ENCODE assay signal across 26 cellular contexts in genomic region chr4:125104616-125105015, GRCh38.
DNase-seq lines count a peak whose midpoint lies in the region; ATAC-seq and TF ChIP-seq lines count a peak whose summit lies in the region.
"Had no signal": no experiment of that assay in that cellular context is flagged by ENCODE, and none has a peak within 500 bp of the region (broad histone marks: within the 10 kb centered on the region; RNA-seq: fewer than 3 reads in every experiment).

No MANE protein-coding gene starts in this region.

- POLR2A ChIA-PET in A673 (lab: Charles Lee; ENCODE audit: low non-redundant PET), result no interaction called here
- POLR2A ChIA-PET in CD8-positive, alpha-beta T cell (lab: Charles Lee), result no interaction called here

- ATAC-seq in CD8-positive, alpha-beta T cell, result no peak
- ATAC-seq: A549; activated CD8-positive, alpha-beta T cell treated with anti-CD3 and anti-CD28 coated beads for 36 hours; activated T-helper 17 cell treated with anti-CD3 and anti-CD28 coated beads, Interleukin-2, amount 50 U/mL, for 72 hours; naive thymus-derived CD8-positive, alpha-beta T cell had no signal

- peaks cover 36% of the 10 kb centered on the region for H3K4me1 Mint-ChIP-seq in HFFc6 (ENCODE audit: low read depth)
- H3K4me1 Mint-ChIP-seq in CD8-positive, alpha-beta T cell (ENCODE audit: low read depth), result no peaks in the 10 kb centered on the region
- H3K4me1 Mint-ChIP-seq: activated naive CD4-positive, alpha-beta T cell treated with anti-CD3 and anti-CD28 coated beads, Interleukin-2, amount 50 U/mL, for 24 hours; activated T-helper 17 cell treated with anti-CD3 and anti-CD28 coated beads, Interleukin-2, amount 50 U/mL, for 72 hours; naive thymus-derived CD8-positive, alpha-beta T cell had no signal

- DNase-seq in A673 (ENCODE audit: low spot score) (peak; percentile 43), HFFc6 (peak; percentile 42), astrocyte of the cerebellum (ENCODE audit: low read depth) (peak; percentile 55), iris pigment epithelial cell (ENCODE audit: low read depth) (peak; percentile 89), NCI-H1048 (lab: John Stamatoyannopoulos, UW) (no peak), NCI-H2029 (lab: John Stamatoyannopoulos, UW) (no peak), tibial nerve (ENCODE audit: low spot score in 2 of 2) (no peak)
- DNase-seq in CD8-positive, alpha-beta T cell, result no peak
- DNase-seq: activated CD4-positive, CD25-positive, alpha-beta regulatory T cell treated with anti-CD3 and anti-CD28 coated beads, Interleukin-2, amount 50 U/mL, for 72 hours; activated CD8-positive, alpha-beta T cell treated with anti-CD3 and anti-CD28 coated beads for 36 hours; BE2C; caudate nucleus; esophagus squamous epithelium; left ventricle myocardium inferior; midbrain; naive thymus-derived CD8-positive, alpha-beta T cell; NCI-H1092 treated with DMSO at 0.1 percent for 48 hours; NCI-H1930; NCI-H526 treated with DMSO at 0.1 percent for 48 hours; spleen; T-helper 1 cell; transverse colon had no signal

- no peaks in the 10 kb centered on the region for H3K9me3 ChIP-seq in A673 (ENCODE audit: low read depth, low read length, poor library complexity, severe bottlenecking)
- H3K9me3 ChIP-seq in CD8-positive, alpha-beta T cell (ENCODE audit: low read length), result no peaks in the 10 kb centered on the region
- no peaks in the 10 kb centered on the region for H3K9me3 ChIP-seq in tibial nerve
- H3K9me3 ChIP-seq: A549, BE2C, esophagus squamous epithelium, left ventricle myocardium inferior, spleen, transverse colon had no signal

- H3K27me3 ChIP-seq in A673 (replicated peaks; ENCODE audit: insufficient read depth, low read depth, low read length, poor library complexity), result no peaks in the 10 kb centered on the region
- no peaks in the 10 kb centered on the region for H3K27me3 ChIP-seq in CD8-positive, alpha-beta T cell (ENCODE audit: insufficient read depth, low read length)
- no peaks in the 10 kb centered on the region for H3K27me3 ChIP-seq in tibial nerve
- H3K27me3 ChIP-seq: BE2C, esophagus squamous epithelium, spleen, transverse colon had no signal

- intact Hi-C loops in A673 (cut with micrococcal nuclease; ENCODE audit: unreplicated experiment), result no loop called here
- intact Hi-C loops in CD8-positive, alpha-beta T cell (cut with DNase I, micrococcal nuclease), result no loop called here

- no peak for TF ChIP-seq POLR2A in tibial nerve (IDR thresholded peaks at IDR 0.05)

- CTCF ChIA-PET in A673 (lab: Charles Lee), result interaction anchor here (0.9 kb wide), 1 partner anchor 179 kb away, joined by 3 read pairs; no protein-coding TSS in a partner anchor
- CTCF ChIA-PET in CD8-positive, alpha-beta T cell (lab: Charles Lee), result no interaction called here

- 77 to 81% methylated on average over 2 of the region's 2 CpGs for WGBS in tibial nerve, 2 donors

- no peak for TF ChIP-seq CTCF in A673 (conservative IDR thresholded peaks at IDR 0.05; ENCODE audit: low read depth, low read length)
- no peak for TF ChIP-seq CTCF in HFFc6 (IDR thresholded peaks at IDR 0.05)
- no peak for TF ChIP-seq CTCF in astrocyte of the cerebellum (IDR thresholded peaks at IDR 0.05; ENCODE audit: low read depth, low read length, missing control alignments)
- no peak for TF ChIP-seq CTCF in CD8-positive, alpha-beta T cell (IDR thresholded peaks at IDR 0.05)
- no peak for TF ChIP-seq CTCF in tibial nerve (IDR thresholded peaks at IDR 0.05)

- no peaks in the 10 kb centered on the region for H3K9me3 Mint-ChIP-seq in HFFc6
- peaks cover 4% of the 10 kb centered on the region for H3K9me3 Mint-ChIP-seq in CD8-positive, alpha-beta T cell
- H3K9me3 Mint-ChIP-seq: activated CD8-positive, alpha-beta T cell treated with anti-CD3 and anti-CD28 coated beads for 36 hours; dendritic cell treated with granulocyte-macrophage colony-stimulating factor and Interleukin-4, amounts not matched to agents 40 ng/mL and 50 ng/mL, for 4 days had no signal

- in situ Hi-C loops in astrocyte of the cerebellum (cut with HindIII; ENCODE audit: low sequenced_read_pairs), result no loop called here

- H3K27me3 Mint-ChIP-seq in HFFc6 (ENCODE audit: insufficient read depth), result no peaks in the 10 kb centered on the region; the same call in 1 of the 2 replicates
- no peaks in the 10 kb centered on the region for H3K27me3 Mint-ChIP-seq in CD8-positive, alpha-beta T cell (ENCODE audit: low read depth)
- H3K27me3 Mint-ChIP-seq: activated CD8-positive, alpha-beta T cell treated with anti-CD3 and anti-CD28 coated beads for 36 hours; activated naive CD4-positive, alpha-beta T cell treated with anti-CD3 and anti-CD28 coated beads, Interleukin-2, amount 50 U/mL, for 24 hours; activated T-helper 17 cell treated with anti-CD3 and anti-CD28 coated beads, Interleukin-2, amount 50 U/mL, for 72 hours; dendritic cell treated with granulocyte-macrophage colony-stimulating factor and Interleukin-4, amounts not matched to agents 40 ng/mL and 50 ng/mL, for 4 days; naive thymus-derived CD8-positive, alpha-beta T cell had no signal

- peaks cover 20% of the 10 kb centered on the region for H3K4me1 ChIP-seq in A673 (ENCODE audit: insufficient read depth, low read length, poor library complexity, severe bottlenecking)
- H3K4me1 ChIP-seq in CD8-positive, alpha-beta T cell (ENCODE audit: insufficient read depth, low read length), result no peaks in the 10 kb centered on the region
- H3K4me1 ChIP-seq in tibial nerve, result peaks cover 0 to 28% (median 0%) of the 10 kb centered on the region in 4 donors
- H3K4me1 ChIP-seq: A549, BE2C, esophagus squamous epithelium, left ventricle myocardium inferior, spleen, transverse colon had no signal

- peak overlapping the region; percentile 33 for H3K4me3 Mint-ChIP-seq in HFFc6
- H3K4me3 Mint-ChIP-seq in CD8-positive, alpha-beta T cell, result no peak overlapping the region
- H3K4me3 Mint-ChIP-seq: activated CD8-positive, alpha-beta T cell treated with anti-CD3 and anti-CD28 coated beads for 36 hours; activated naive CD4-positive, alpha-beta T cell treated with anti-CD3 and anti-CD28 coated beads, Interleukin-2, amount 50 U/mL, for 24 hours; activated T-helper 17 cell treated with anti-CD3 and anti-CD28 coated beads, Interleukin-2, amount 50 U/mL, for 72 hours; dendritic cell treated with granulocyte-macrophage colony-stimulating factor and Interleukin-4, amounts not matched to agents 40 ng/mL and 50 ng/mL, for 4 days; naive thymus-derived CD8-positive, alpha-beta T cell had no signal

- no peak for TF ChIP-seq EP300 in tibial nerve (IDR thresholded peaks at IDR 0.05)

- H3K4me3 ChIP-seq in A673 (ENCODE audit: low read depth, low read length, poor library complexity, severe bottlenecking) (no peak overlapping the region), astrocyte of the cerebellum (ENCODE audit: low read depth, low read length) (no peak overlapping the region), tibial nerve (no peak overlapping the region)
- no peak overlapping the region for H3K4me3 ChIP-seq in CD8-positive, alpha-beta T cell (ENCODE audit: low read depth, low read length)
- H3K4me3 ChIP-seq: A549, esophagus squamous epithelium, left ventricle myocardium inferior, spleen, transverse colon had no signal

- H3K36me3 ChIP-seq in A673 (ENCODE audit: insufficient read depth, low read length, poor library complexity, severe bottlenecking) (no peaks in the 10 kb centered on the region), tibial nerve (no peaks in the 10 kb centered on the region)
- no peaks in the 10 kb centered on the region for H3K36me3 ChIP-seq in CD8-positive, alpha-beta T cell (ENCODE audit: insufficient read depth, low read length)
- H3K36me3 ChIP-seq: BE2C, esophagus squamous epithelium, left ventricle myocardium inferior, spleen, transverse colon had no signal

- no peak overlapping the region for H3K27ac ChIP-seq in A673 (ENCODE audit: low read depth, low read length, poor library complexity, severe bottlenecking)
- H3K27ac ChIP-seq in CD8-positive, alpha-beta T cell (ENCODE audit: low read depth, low read length), result no peak overlapping the region
- no peak overlapping the region for H3K27ac ChIP-seq in tibial nerve
- H3K27ac ChIP-seq: A549, esophagus squamous epithelium, left ventricle myocardium inferior, spleen, transverse colon had no signal

- no TSS peak for BruUV-seq in A673 (replicated peaks; lab: Mats Ljungman, UMichigan)

- no peaks in the 10 kb centered on the region for H3K36me3 Mint-ChIP-seq in HFFc6 (ENCODE audit: low read depth)
- H3K36me3 Mint-ChIP-seq in CD8-positive, alpha-beta T cell, result no peaks in the 10 kb centered on the region
- H3K36me3 Mint-ChIP-seq: activated naive CD4-positive, alpha-beta T cell treated with anti-CD3 and anti-CD28 coated beads, Interleukin-2, amount 50 U/mL, for 24 hours; naive thymus-derived CD8-positive, alpha-beta T cell had no signal

- H3K27ac Mint-ChIP-seq in HFFc6, result peak overlapping the region; percentile 77
- no peak overlapping the region for H3K27ac Mint-ChIP-seq in CD8-positive, alpha-beta T cell
- H3K27ac Mint-ChIP-seq: activated CD8-positive, alpha-beta T cell treated with anti-CD3 and anti-CD28 coated beads for 36 hours; activated naive CD4-positive, alpha-beta T cell treated with anti-CD3 and anti-CD28 coated beads, Interleukin-2, amount 50 U/mL, for 24 hours; activated T-helper 17 cell treated with anti-CD3 and anti-CD28 coated beads, Interleukin-2, amount 50 U/mL, for 72 hours; dendritic cell treated with granulocyte-macrophage colony-stimulating factor and Interleukin-4, amounts not matched to agents 40 ng/mL and 50 ng/mL, for 4 days; naive thymus-derived CD8-positive, alpha-beta T cell had no signal

Comparison
In these comparisons a context has a peak if more than half of its experiments do, and no peak if none do; other contexts are left out.
1. DNase-seq: peak in A673 (single experiment), HFFc6 (single experiment), astrocyte of the cerebellum (single experiment) and iris pigment epithelial cell (single experiment); none in NCI-H1048 (single experiment), CD8-positive, alpha-beta T cell (0 of 7), NCI-H2029 (single experiment) and tibial nerve (0 of 2).